ENCODE assay signal across 1 cellular context in the genomic region with DNA sequence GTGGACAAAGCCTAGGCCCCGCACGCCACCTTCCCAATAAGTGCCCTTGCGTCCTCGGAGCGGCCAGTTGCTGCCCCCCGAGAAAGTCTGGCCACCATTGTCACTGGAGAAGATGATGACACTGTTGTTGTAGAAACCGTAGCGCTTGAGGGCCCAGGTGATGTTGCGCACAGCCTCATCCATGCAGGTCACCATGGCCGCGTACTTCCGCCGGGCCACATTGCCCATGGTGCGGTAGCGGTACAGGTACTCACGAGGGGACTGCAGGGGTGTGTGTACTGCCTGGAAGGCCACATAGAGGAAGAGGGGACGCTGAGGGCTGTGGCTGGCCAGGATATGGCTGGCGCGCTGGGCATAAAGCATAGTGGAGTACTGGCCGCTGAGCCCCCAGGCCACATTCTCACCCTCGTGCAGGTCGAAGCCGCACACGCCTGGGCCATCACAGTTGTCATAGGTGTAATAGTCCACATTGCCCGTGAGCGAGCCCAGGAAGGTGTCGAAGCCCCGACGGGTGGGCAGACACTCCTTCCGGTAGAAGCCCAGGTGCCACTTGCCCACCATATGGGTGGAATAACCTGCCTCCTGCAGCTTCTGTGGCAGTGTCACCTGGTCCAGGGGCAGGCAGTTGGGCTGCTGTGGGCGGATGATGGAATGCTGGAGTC.
TF ChIP-seq lines count a peak whose summit lies in the region.

No MANE protein-coding gene starts in this region.

TF ChIP-seq in IMR-90, 13 proteins besides CTCF, POLR2A, EP300 and RAD21 (continued from another document):
- TF ChIP-seq MXI1 (IDR thresholded peaks at IDR 0.05; ENCODE audit: borderline replicate concordance, low read depth, low read length) (no peak), BHLHE40 (IDR thresholded peaks at IDR 0.05; ENCODE audit: low read depth, low read length) (no peak), CHD1 (IDR thresholded peaks at IDR 0.05; ENCODE audit: low read depth, low read length) (no peak), CEBPB (IDR thresholded peaks at IDR 0.05; ENCODE audit: low read depth, low read length) (no peak), SMC3 (IDR thresholded peaks at IDR 0.05; ENCODE audit: low read depth, low read length) (no peak), RFX5 (IDR thresholded peaks at IDR 0.05; ENCODE audit: low read depth, low read length) (no peak), NFE2L2 (IDR thresholded peaks at IDR 0.05; ENCODE audit: low read depth, low read length) (no peak), MAFK (IDR thresholded peaks at IDR 0.05; ENCODE audit: low read depth, low read length) (no peak), MAZ (IDR thresholded peaks at IDR 0.05; ENCODE audit: borderline replicate concordance, low read depth, low read length) (no peak), FOS (IDR thresholded peaks at IDR 0.05; ENCODE audit: low read depth, low read length) (no peak)
- TF ChIP-seq, protein P1, sequence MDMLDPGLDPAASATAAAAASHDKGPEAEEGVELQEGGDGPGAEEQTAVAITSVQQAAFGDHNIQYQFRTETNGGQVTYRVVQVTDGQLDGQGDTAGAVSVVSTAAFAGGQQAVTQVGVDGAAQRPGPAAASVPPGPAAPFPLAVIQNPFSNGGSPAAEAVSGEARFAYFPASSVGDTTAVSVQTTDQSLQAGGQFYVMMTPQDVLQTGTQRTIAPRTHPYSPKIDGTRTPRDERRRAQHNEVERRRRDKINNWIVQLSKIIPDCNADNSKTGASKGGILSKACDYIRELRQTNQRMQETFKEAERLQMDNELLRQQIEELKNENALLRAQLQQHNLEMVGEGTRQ (IDR thresholded peaks at IDR 0.05; ENCODE audit: low read depth, low read length), result no peak
- TF ChIP-seq, protein P2, sequence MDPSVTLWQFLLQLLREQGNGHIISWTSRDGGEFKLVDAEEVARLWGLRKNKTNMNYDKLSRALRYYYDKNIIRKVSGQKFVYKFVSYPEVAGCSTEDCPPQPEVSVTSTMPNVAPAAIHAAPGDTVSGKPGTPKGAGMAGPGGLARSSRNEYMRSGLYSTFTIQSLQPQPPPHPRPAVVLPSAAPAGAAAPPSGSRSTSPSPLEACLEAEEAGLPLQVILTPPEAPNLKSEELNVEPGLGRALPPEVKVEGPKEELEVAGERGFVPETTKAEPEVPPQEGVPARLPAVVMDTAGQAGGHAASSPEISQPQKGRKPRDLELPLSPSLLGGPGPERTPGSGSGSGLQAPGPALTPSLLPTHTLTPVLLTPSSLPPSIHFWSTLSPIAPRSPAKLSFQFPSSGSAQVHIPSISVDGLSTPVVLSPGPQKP (IDR thresholded peaks at IDR 0.05; ENCODE audit: borderline replicate concordance, low read depth, low read length), result no peak
